8 cellular contexts compared by ENCODE assay signal in the genomic region with DNA sequence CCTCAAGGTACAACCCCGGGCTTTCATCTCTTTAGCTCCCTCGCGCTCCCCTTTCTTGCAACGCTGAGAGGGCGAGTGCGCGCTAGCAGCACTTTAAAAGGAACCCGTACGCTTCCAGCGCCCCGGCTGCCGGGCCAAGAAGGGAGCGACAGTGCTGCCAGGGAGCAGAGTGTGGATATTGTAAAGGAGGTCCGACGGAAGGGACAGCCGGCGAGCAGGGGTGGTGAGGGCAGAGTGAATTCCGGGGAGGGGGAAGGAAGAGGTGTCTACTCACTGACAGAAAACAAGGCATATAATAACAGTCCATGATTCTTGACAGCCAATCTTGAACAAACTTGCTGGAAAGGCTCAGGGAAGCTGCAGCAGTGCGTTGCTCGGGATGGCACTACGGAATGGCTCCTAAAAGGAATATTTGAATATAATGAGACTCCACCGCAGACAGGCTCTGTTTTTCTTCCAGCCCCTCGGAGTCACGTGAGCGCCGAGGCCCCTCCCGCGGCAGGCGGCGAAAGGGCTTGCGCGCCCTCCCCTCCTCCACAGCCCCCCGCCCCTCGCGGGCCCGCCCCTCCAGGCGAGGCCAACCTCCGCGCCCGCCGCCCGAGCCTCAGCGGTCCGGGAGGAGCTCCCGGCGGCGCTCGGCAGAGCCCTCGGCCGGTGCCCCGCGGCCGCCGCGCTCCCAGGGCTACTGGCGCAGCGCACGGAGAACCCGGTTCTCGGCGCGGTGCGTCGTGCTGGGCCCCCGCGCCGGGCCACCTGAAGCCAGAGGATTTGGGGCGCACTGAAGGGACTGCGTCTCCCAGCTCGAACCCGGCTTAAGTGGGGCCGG. TPM values are rescaled to one million over a fixed set of nuclear protein-coding genes. Genes with fewer than 3 reads are reported as not detected.
A peak's percentile ranks its signal among the peaks of the same experiment; 100 is the strongest.
DNase-seq lines count a peak whose midpoint lies in the region; ATAC-seq, FAIRE-seq and TF ChIP-seq lines count a peak whose summit lies in the region.

No MANE protein-coding gene starts in this region.

- no peaks in the 10 kb centered on the region for H3K9me3 ChIP-seq in CD8-positive, alpha-beta memory T cell (ENCODE audit: low read length)
- H3K9me3 ChIP-seq in endothelial cell of umbilical vein (replicated peaks; ENCODE audit: control insufficient read depth, insufficient read depth, low read length), result no peaks in the 10 kb centered on the region
- H3K9me3 ChIP-seq in stomach, result no peaks in the 10 kb centered on the region

- peaks cover 0 to 7% (median 3%) of the 10 kb centered on the region in 5 donors for H3K9me3 Mint-ChIP-seq in CD8-positive, alpha-beta memory T cell
- H3K9me3 Mint-ChIP-seq in T-cell, result no peaks in the 10 kb centered on the region

- no peak overlapping the region for H3K27ac ChIP-seq in CD8-positive, alpha-beta memory T cell (ENCODE audit: low read depth, low read length)
- H3K27ac ChIP-seq in endothelial cell of umbilical vein (ENCODE audit: insufficient read depth, low read depth, low read length) (peak overlapping the region; percentile 73), stomach (peak overlapping the region; percentile 77 to 89 (median 85))

- WGBS in stomach, 5 donors, result 1 to 4% (median 1%) methylated on average over 38 to 72 of the region's 72 CpGs

- POLR2A ChIA-PET in CD8-positive, alpha-beta memory T cell (lab: Charles Lee), result no interaction called here
- POLR2A ChIA-PET in T-cell (lab: Charles Lee) (no interaction called here), endothelial cell of umbilical vein (lab: Charles Lee) (interaction anchor here (0.7 to 2.1 kb wide), 17 partner anchors 10 to 415 kb away, joined by 3 to 12 read pairs (median 4); no protein-coding TSS in a partner anchor)

- intact Hi-C loops in endothelial cell of umbilical vein (cut with micrococcal nuclease), result loop anchor here (1.0 to 5.0 kb wide), 7 partner anchors 63 to 586 kb away; no protein-coding TSS in a partner anchor
- intact Hi-C loops in stomach (cut with DNase I; ENCODE audit: low total_unique reads), result no loop called here

- peaks cover 3% of the 10 kb centered on the region for H4K20me1 ChIP-seq in endothelial cell of umbilical vein (replicated peaks; ENCODE audit: control insufficient read depth, extremely low read depth, insufficient read depth, low read length)

- H3K36me3 ChIP-seq in CD8-positive, alpha-beta memory T cell (ENCODE audit: insufficient read depth, low read length), result no peaks in the 10 kb centered on the region
- H3K36me3 ChIP-seq in endothelial cell of umbilical vein (ENCODE audit: control insufficient read depth in 2 of 2, extremely low read depth in 1 of 2, insufficient read depth in 2 of 2, low read length in 2 of 2) (peaks cover 29 to 39% of the 10 kb centered on the region in 2 experiments), stomach (peaks cover 0 to 21% (median 12%) of the 10 kb centered on the region in 4 donors)

- H2AFZ ChIP-seq in endothelial cell of umbilical vein (ENCODE audit: low read depth, low read length), result peak overlapping the region; percentile 24

- no peak for TF ChIP-seq CTCF in endothelial cell of umbilical vein (IDR thresholded peaks at IDR 0.05; ENCODE audit: extremely low read depth in 1 of 2, insufficient read depth in 1 of 2, low read depth in 1 of 2, low read length in 2 of 2)
- no peak for TF ChIP-seq CTCF in stomach (IDR thresholded peaks at IDR 0.05)

- H3K36me3 Mint-ChIP-seq in CD8-positive, alpha-beta memory T cell, result no peaks in the 10 kb centered on the region
- H3K36me3 Mint-ChIP-seq in T-cell, result no peaks in the 10 kb centered on the region

- H3K27ac Mint-ChIP-seq in CD8-positive, alpha-beta memory T cell, result no peak overlapping the region
- H3K27ac Mint-ChIP-seq in T-cell, result peak overlapping the region in 1 of 2 donors; percentile 71

- peaks cover 21 to 41% (median 31%) of the 10 kb centered on the region in 3 donors for H3K4me1 Mint-ChIP-seq in CD8-positive, alpha-beta memory T cell
- H3K4me1 Mint-ChIP-seq in T-cell, result peaks cover 28 to 41% (median 39%) of the 10 kb centered on the region in 3 donors

- CTCF ChIA-PET in CD8-positive, alpha-beta memory T cell (lab: Charles Lee), result interaction anchor here (1.3 to 1.7 kb wide), 2 partner anchors 10 to 20 kb away, joined by 3 to 4 read pairs; no protein-coding TSS in a partner anchor
- CTCF ChIA-PET in T-cell (lab: Charles Lee) (no interaction called here), endothelial cell of umbilical vein (lab: Charles Lee) (interaction anchor here (0.6 to 9.0 kb wide), 24 partner anchors 10 to 415 kb away, joined by 3 to 164 read pairs (median 8); no protein-coding TSS in a partner anchor)

- BruUV-seq in endothelial cell of umbilical vein (replicated peaks; lab: Mats Ljungman, UMichigan), result TSS peak; percentile 39

- peak overlapping the region; percentile 37 to 82 (median 57) for H3K4me3 Mint-ChIP-seq in CD8-positive, alpha-beta memory T cell
- H3K4me3 Mint-ChIP-seq in T-cell, result peak overlapping the region; percentile 75 to 85 (median 76)

- H3K4me1 ChIP-seq in CD8-positive, alpha-beta memory T cell (ENCODE audit: insufficient read depth, low read length), result no peaks in the 10 kb centered on the region
- H3K4me1 ChIP-seq in endothelial cell of umbilical vein (ENCODE audit: control insufficient read depth, extremely low read depth, insufficient read depth, low read length) (peaks cover 35% of the 10 kb centered on the region), stomach (peaks cover 48 to 62% (median 54%) of the 10 kb centered on the region in 4 donors)

- dilution Hi-C loops in endothelial cell of umbilical vein (cut with MboI; ENCODE audit: extremely low pct_ligation_motif_present, low sequenced_read_pairs), result no loop called here

- peak; percentile 99 for TF ChIP-seq POLR2A in endothelial cell of umbilical vein (IDR thresholded peaks at IDR 0.05; ENCODE audit: low read depth, low read length)
- no peak for TF ChIP-seq POLR2A in stomach (IDR thresholded peaks at IDR 0.05)

- H3K27me3 Mint-ChIP-seq in CD8-positive, alpha-beta memory T cell, result peaks cover 56 to 78% of the 10 kb centered on the region in 2 donors
- H3K27me3 Mint-ChIP-seq in T-cell, result peaks cover 49 to 84% of the 10 kb centered on the region in 2 donors

- peaks cover 72% of the 10 kb centered on the region for H3K79me2 ChIP-seq in endothelial cell of umbilical vein (ENCODE audit: control insufficient read depth, insufficient read depth, low read length)

- no peak for DNase-seq in CD8-positive, alpha-beta memory T cell
- DNase-seq in HT-29 (ENCODE audit: low spot score) (peak; percentile 72), T-cell (peak in 1 of 34 experiments; percentile 17), endothelial cell of umbilical vein (ENCODE audit: low read depth, low spot score) (peak; percentile 94), lung microvascular endothelial cell (ENCODE audit: low read depth in 2 of 2) (peak; percentile 75 to 96), stomach (peak; percentile 69), T-helper 9 cell (no peak)

- no peak overlapping the region for H3K4me3 ChIP-seq in CD8-positive, alpha-beta memory T cell (ENCODE audit: low read length)
- H3K4me3 ChIP-seq in endothelial cell of umbilical vein (replicated peaks in 1 of 3; ENCODE audit: insufficient read depth in 1 of 3, low read depth in 1 of 3, low read length in 3 of 3), result peak overlapping the region; percentile 77 to 99 (median 86)
- H3K4me3 ChIP-seq in stomach, result peak overlapping the region; percentile 62 to 74 (median 64)

- peaks cover 13% of the 10 kb centered on the region for H3K27me3 ChIP-seq in CD8-positive, alpha-beta memory T cell (ENCODE audit: insufficient read depth, low read length, poor library complexity, severe bottlenecking)
- H3K27me3 ChIP-seq in endothelial cell of umbilical vein (ENCODE audit: control insufficient read depth in 2 of 2, insufficient read depth in 2 of 2, low read length in 2 of 2), result no peaks in the 10 kb centered on the region
- peaks cover 10 to 73% (median 43%) of the 10 kb centered on the region in 3 donors for H3K27me3 ChIP-seq in stomach

- H3K9me1 ChIP-seq in endothelial cell of umbilical vein (replicated peaks; ENCODE audit: control insufficient read depth, extremely low read depth, insufficient read depth, low read length), result no peaks in the 10 kb centered on the region

- H3K9ac ChIP-seq in endothelial cell of umbilical vein (replicated peaks; ENCODE audit: extremely low read depth, insufficient read depth, low read length), result peak overlapping the region; percentile 88

- peak overlapping the region; percentile 95 for H3K4me2 ChIP-seq in endothelial cell of umbilical vein (ENCODE audit: insufficient read depth, low read length)

- peak; percentile 25 to 65 (median 36) for ATAC-seq in T-cell (replicated peaks in 1 of 4)
- ATAC-seq in HG03439 (IDR thresholded peaks at IDR 0.05; ENCODE audit: unreplicated experiment), result no peak

- no peak for TF ChIP-seq EP300 in stomach (IDR thresholded peaks at IDR 0.05)

- FAIRE-seq in endothelial cell of umbilical vein (lab: Jason Lieb, UNC), result peak; percentile 91

TF ChIP-seq in endothelial cell of umbilical vein, 7 proteins besides CTCF, POLR2A, EP300 and RAD21:
- TF ChIP-seq POLR2AphosphoS5 (IDR thresholded peaks at IDR 0.05; ENCODE audit: insufficient read depth, low read depth, low read length), result peak; percentile 98
- TF ChIP-seq, protein P1, sequence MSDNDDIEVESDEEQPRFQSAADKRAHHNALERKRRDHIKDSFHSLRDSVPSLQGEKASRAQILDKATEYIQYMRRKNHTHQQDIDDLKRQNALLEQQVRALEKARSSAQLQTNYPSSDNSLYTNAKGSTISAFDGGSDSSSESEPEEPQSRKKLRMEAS (IDR thresholded peaks at IDR 0.05; ENCODE audit: insufficient read depth, insufficient read length), result peak; percentile 89
- no peak for TF ChIP-seq MYC (IDR thresholded peaks at IDR 0.05; ENCODE audit: low read depth, low read length)
- TF ChIP-seq EZH2 (IDR thresholded peaks at IDR 0.05; ENCODE audit: borderline replicate concordance, low read depth, low read length, severe bottlenecking), result no peak
- TF ChIP-seq FOS (IDR thresholded peaks at IDR 0.05; ENCODE audit: borderline replicate concordance, insufficient read depth, low read length), result no peak

RNA-seq across cellular contexts. Expression of a gene that starts 3.4 kb away (rescaled TPM):
- under 1 TPM in 1 of 2 experiments, not detected in 1; 0.20 TPM for total RNA-seq in CD8-positive, alpha-beta memory T cell
- not detected for polyA plus RNA-seq in CD8-positive, alpha-beta memory T cell
- total RNA-seq in HT-29 (2014; rRNA removed; shearing (Covaris generic)), result 362 and 395 TPM in 2 replicates
- 1 to 10 TPM in 1 of 5 donors, under 1 TPM in 3, not detected in 1; 0.21 to 1.1 (median 0.61) TPM for total RNA-seq in T-cell
- total RNA-seq in endothelial cell of umbilical vein, result 201 and 238 TPM in 2 replicates
- 298 and 311 TPM in 2 replicates for polyA plus RNA-seq in endothelial cell of umbilical vein
- 258 and 307 TPM in 2 replicates for polyA plus RNA-seq in endothelial cell of umbilical vein (2011; cell fraction: cytosol; rRNA removed)
- polyA plus RNA-seq in endothelial cell of umbilical vein (2011; cell fraction: nucleus; rRNA removed), result 187 and 237 TPM in 2 replicates
- 178 and 199 TPM in 2 replicates for polyA plus RNA-seq in endothelial cell of umbilical vein (2012)
- polyA minus RNA-seq in endothelial cell of umbilical vein, result 300 and 367 TPM in 2 replicates
- polyA minus RNA-seq in endothelial cell of umbilical vein (2011; cell fraction: cytosol; rRNA and poly(A)+ RNA removed), result not detected
- 100 and 117 TPM in 2 replicates for polyA minus RNA-seq in endothelial cell of umbilical vein (2011; cell fraction: nucleus; rRNA and poly(A)+ RNA removed)
- 25.1 and 48.2 TPM in 2 replicates for total RNA-seq in lung microvascular endothelial cell
- total RNA-seq in stomach, result 10 to 100 TPM; 10.3 to 76.4 (median 20.0) TPM
- polyA plus RNA-seq in stomach, result 10 to 100 TPM; 12.9 to 32.5 (median 17.4) TPM

Comparison
In these comparisons a context has a peak if more than half of its experiments do, and no peak if none do; other contexts are left out.
1. DNase-seq: peak in HT-29 (single experiment), endothelial cell of umbilical vein (single experiment), lung microvascular endothelial cell (2 of 2) and stomach (single experiment); none in CD8-positive, alpha-beta memory T cell (0 of 5) and T-helper 9 cell (single experiment).
2. RNA of a gene that starts 3.4 kb away (total RNA-seq): 362 to 395 TPM in HT-29, 201 to 238 TPM in endothelial cell of umbilical vein, 25.1 to 48.2 TPM in lung microvascular endothelial cell and 10.3 to 76.4 TPM in stomach; 0.21 to 1.1 TPM in T-cell and 0.20 TPM in CD8-positive, alpha-beta memory T cell; every median in the first group is over 4 times any median in the second.
3. CTCF ChIA-PET loops: an anchor here in CD8-positive, alpha-beta memory T cell (1.3 to 1.7 kb wide) and endothelial cell of umbilical vein (0.6 to 9.0 kb wide); none called in T-cell.